In the genomic region with DNA sequence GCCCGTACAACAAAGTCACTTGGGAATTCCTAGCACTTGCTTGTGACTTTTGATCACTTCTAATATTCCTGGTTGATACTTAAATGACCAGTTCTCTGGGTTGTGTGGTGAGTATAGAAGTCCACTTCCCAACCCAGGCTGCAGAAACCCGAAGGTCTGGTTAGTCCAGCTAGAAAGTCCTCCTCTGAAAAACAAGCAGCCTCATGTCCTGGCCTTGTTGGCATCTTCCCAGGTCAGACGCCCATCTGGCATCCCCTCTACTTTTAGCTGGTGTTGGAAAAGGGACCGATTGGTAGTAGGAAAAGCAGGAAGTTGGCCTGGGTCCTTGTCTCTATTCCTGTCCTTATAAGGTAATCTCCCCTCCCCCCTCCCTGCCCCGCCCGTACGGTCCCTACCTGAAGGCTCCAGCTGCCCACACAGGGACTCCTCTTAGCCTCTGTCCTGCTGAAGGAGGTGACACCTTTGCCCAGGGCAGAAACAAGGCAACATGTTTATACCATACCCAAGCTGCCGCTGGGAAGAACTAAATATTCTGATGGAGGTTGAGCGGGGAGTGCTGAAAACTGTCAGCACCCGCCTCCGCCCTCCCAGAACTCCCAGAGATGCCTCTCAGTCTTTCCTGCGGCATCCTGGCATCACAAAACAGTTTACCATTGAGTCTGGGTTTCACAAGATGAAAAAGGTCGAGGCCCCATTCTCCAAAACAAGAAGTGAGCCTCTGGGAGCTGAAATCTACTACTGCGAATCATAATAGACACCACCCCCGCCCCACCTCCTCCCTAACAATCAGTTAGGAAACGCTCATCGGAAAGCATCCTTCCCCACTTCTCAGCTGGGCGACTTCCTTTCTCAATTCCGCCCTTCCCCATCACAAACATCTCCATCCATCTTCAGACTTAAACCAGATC, we compare ENCODE assay signal across 8 cellular contexts. TPM values are rescaled to one million over a fixed set of nuclear protein-coding genes. Genes with fewer than 3 reads are reported as not detected.
A peak's percentile ranks its signal among the peaks of the same experiment; 100 is the strongest.
DNase-seq lines count a peak whose midpoint lies in the region; ATAC-seq lines count a peak whose summit lies in the region.

No MANE protein-coding gene starts in this region.

- H3K27ac ChIP-seq in HUES64 (ENCODE audit: low read depth, low read length) = peak overlapping the region; percentile 59; the same call in 1 of the 2 replicates
- no peak overlapping the region for H3K27ac ChIP-seq in SK-N-MC
- H3K27ac ChIP-seq in cingulate gyrus (ENCODE audit: low read depth, low read length) = peak overlapping the region; percentile 98

- H3K9ac ChIP-seq in HUES64 (ENCODE audit: low read depth, low read length) = peak overlapping the region; percentile 25; the same call in 1 of the 2 replicates
- H3K9ac ChIP-seq in SK-N-MC (ENCODE audit: insufficient read length) = peak overlapping the region; percentile 72

- H3K36me3 ChIP-seq in HUES64 (ENCODE audit: insufficient read depth, low read length) (peaks cover 2% of the 10 kb centered on the region; the same call in 1 of the 2 replicates), SK-N-MC (ENCODE audit: insufficient read depth, low read length) (peaks cover 28% of the 10 kb centered on the region; the same call in 1 of the 2 replicates)

- 0 out of 2 replicates have a peak, but pooled peaks cover 7% of the 10 kb centered on the region for H3K27me3 ChIP-seq in HUES64 (ENCODE audit: insufficient read depth, low read length)

- peaks cover 7% of the 10 kb centered on the region for H3K4me1 ChIP-seq in HUES64 (ENCODE audit: insufficient read depth, low read length)

- intact Hi-C loops in left colon (cut with DNase I, micrococcal nuclease) = no loop called here

- WGBS in HUES64 = 13% methylated on average over 18 of the region's 19 CpGs

- no peaks in the 10 kb centered on the region for H3K9me3 ChIP-seq in HUES64 (ENCODE audit: insufficient read depth, low read depth, low read length)
- H3K9me3 ChIP-seq in SK-N-MC (ENCODE audit: low read depth, low read length) = no peaks in the 10 kb centered on the region

- peak overlapping the region; percentile 64 for H3K4me3 ChIP-seq in HUES64 (ENCODE audit: low read length)
- H3K4me3 ChIP-seq in SK-N-MC = peak overlapping the region; percentile 86

- DNase-seq in COLO829 (ENCODE audit: low spot score) = peak; percentile 27
- DNase-seq in SK-N-MC (ENCODE audit: low read depth, low spot score) = no peak
- DNase-seq in left colon = peak; percentile 72 to 82
- DNase-seq in stimulated activated CD4-positive, alpha-beta T cell treated with anti-CD3 and anti-CD28 coated beads, Interleukin-4, amount 100 ng/mL, for 4 hours = peak; percentile 9 to 26

- peak; percentile 64 for ATAC-seq in left colon
- no peak for ATAC-seq in HG02798 (IDR thresholded peaks at IDR 0.05; ENCODE audit: poor library complexity, unreplicated experiment)
- no peak for ATAC-seq in HG02852 (IDR thresholded peaks at IDR 0.05; ENCODE audit: unreplicated experiment)

RNA-seq across cellular contexts. Expression of gene SUN2, which starts 1.3 kb away (rescaled TPM):
- polyA plus RNA-seq in HUES64 (2013, experiment 1 of 2) = 9.0 TPM
- polyA plus RNA-seq in HUES64 (2013, experiment 2 of 2) = 13.0 TPM
- 100 to 1,000 TPM; 143 to 148 TPM for total RNA-seq in left colon

RNA-seq across cellular contexts. Expression of gene DNAL4, which starts 39.4 kb away (rescaled TPM):
- polyA plus RNA-seq in HUES64 (2013, experiment 1 of 2) = 9.8 TPM
- 11.5 TPM for polyA plus RNA-seq in HUES64 (2013, experiment 2 of 2)
- total RNA-seq in left colon = 10 to 100 TPM; 14.4 to 16.8 TPM

RNA-seq across cellular contexts. Expression of gene GTPBP1, which starts 48.8 kb away (rescaled TPM):
- polyA plus RNA-seq in HUES64 (2013, experiment 1 of 2) = 39.8 TPM
- 42.3 TPM for polyA plus RNA-seq in HUES64 (2013, experiment 2 of 2)
- total RNA-seq in left colon = 10 to 100 TPM; 66.6 to 72.6 TPM

RNA-seq across cellular contexts. Expression of gene JOSD1, which starts 53.8 kb away (rescaled TPM):
- 14.3 TPM for polyA plus RNA-seq in HUES64 (2013, experiment 1 of 2)
- polyA plus RNA-seq in HUES64 (2013, experiment 2 of 2) = 19.0 TPM
- total RNA-seq in left colon = 100 to 1,000 TPM in 1 of 2 donors, 10 to 100 TPM in 1; 93.1 to 144 TPM
